Comparison of ENCODE assay signal across 2 cellular contexts in genomic region chr6:138410972-138411667, GRCh38.
TF ChIP-seq lines count a peak whose summit lies in the region.

No MANE protein-coding gene starts in this region.

TF ChIP-seq in liver, 16 proteins besides CTCF, POLR2A, EP300 and RAD21 (continued from another document):
- TF ChIP-seq NR2F2 (IDR thresholded peaks at IDR 0.05) (no peak), SP1 (IDR thresholded peaks at IDR 0.05) (no peak), ZBTB33 (IDR thresholded peaks at IDR 0.05) (no peak), YY1 (IDR thresholded peaks at IDR 0.05) (no peak), GABPA (IDR thresholded peaks at IDR 0.05 in 1 of 2, conservative IDR thresholded peaks at IDR 0.05 in 1 of 2) (no peak), EGR1 (IDR thresholded peaks at IDR 0.05; ENCODE audit: low read depth in 2 of 2) (no peak)

TF ChIP-seq in HepG2, 621 proteins besides CTCF, POLR2A, EP300 and RAD21:
- TF ChIP-seq ZNF614 (CRISPR knock-in tag; IDR thresholded peaks at IDR 0.05; ENCODE audit: borderline replicate concordance) (no peak), RXRB (CRISPR knock-in tag; IDR thresholded peaks at IDR 0.05; ENCODE audit: borderline replicate concordance) (no peak), GLI4 (CRISPR knock-in tag; IDR thresholded peaks at IDR 0.05; ENCODE audit: borderline replicate concordance) (no peak), RFX3 (CRISPR knock-in tag; IDR thresholded peaks at IDR 0.05) (no peak), ZNF883 (CRISPR knock-in tag; IDR thresholded peaks at IDR 0.05; ENCODE audit: not compliant biosample characterization) (no peak), ZNF780A (CRISPR knock-in tag; IDR thresholded peaks at IDR 0.05) (no peak), KLF16 (CRISPR knock-in tag; IDR thresholded peaks at IDR 0.05) (no peak), ZUFSP (CRISPR knock-in tag; IDR thresholded peaks at IDR 0.05; ENCODE audit: borderline replicate concordance) (no peak), EHMT2 (IDR thresholded peaks at IDR 0.05; ENCODE audit: borderline replicate concordance, low read depth, low read length) (no peak), AHDC1 (CRISPR knock-in tag; IDR thresholded peaks at IDR 0.05; ENCODE audit: borderline replicate concordance) (no peak), ZMYM3 (CRISPR knock-in tag; IDR thresholded peaks at IDR 0.05) (no peak), MAX (IDR thresholded peaks at IDR 0.05) (no peak), ZNF124 (CRISPR knock-in tag; IDR thresholded peaks at IDR 0.05) (no peak), SMAD9 (CRISPR knock-in tag; IDR thresholded peaks at IDR 0.05) (no peak), MYPOP (CRISPR knock-in tag; IDR thresholded peaks at IDR 0.05) (no peak)
